2 cellular contexts compared by ENCODE assay signal in the genomic region with DNA sequence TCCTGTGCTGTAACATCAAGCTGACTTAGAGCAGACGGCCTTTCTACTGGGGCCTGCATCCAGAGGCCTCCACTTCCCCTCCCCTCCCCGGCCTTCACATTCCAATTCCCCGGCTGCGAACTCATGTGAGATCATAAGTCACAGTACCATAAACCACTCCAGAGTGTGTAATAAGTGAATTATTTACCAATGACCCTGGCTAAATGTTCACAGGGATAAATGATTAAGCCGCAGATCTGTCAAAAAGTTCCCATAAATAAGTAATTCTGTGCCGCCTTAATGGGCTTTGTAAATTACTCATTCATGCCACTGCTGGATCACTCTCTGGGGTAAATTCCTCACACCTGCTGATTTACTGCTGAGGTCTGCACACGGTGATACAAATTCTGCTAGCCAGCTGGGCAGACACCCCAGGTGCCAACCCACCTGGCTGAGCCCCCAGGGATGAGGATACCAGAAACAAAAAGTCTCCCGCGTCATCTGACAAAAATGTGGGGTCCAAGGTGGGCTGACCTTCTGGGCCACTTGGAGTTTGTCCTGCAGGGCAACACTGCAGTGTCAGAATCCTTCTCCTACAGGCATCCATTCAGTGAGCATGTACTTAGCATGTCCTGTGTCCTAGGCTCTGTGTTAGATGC.
A peak's percentile ranks its signal among the peaks of the same experiment; 100 is the strongest.
TF ChIP-seq lines count a peak whose summit lies in the region.

No MANE protein-coding gene starts in this region.

TF ChIP-seq in IMR-90, 13 proteins besides CTCF, POLR2A, EP300 and RAD21:
- TF ChIP-seq MAZ (IDR thresholded peaks at IDR 0.05; ENCODE audit: borderline replicate concordance, low read depth, low read length) = peak; percentile 54; the same call in 1 of the 2 replicates
- TF ChIP-seq, protein P1, sequence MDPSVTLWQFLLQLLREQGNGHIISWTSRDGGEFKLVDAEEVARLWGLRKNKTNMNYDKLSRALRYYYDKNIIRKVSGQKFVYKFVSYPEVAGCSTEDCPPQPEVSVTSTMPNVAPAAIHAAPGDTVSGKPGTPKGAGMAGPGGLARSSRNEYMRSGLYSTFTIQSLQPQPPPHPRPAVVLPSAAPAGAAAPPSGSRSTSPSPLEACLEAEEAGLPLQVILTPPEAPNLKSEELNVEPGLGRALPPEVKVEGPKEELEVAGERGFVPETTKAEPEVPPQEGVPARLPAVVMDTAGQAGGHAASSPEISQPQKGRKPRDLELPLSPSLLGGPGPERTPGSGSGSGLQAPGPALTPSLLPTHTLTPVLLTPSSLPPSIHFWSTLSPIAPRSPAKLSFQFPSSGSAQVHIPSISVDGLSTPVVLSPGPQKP (IDR thresholded peaks at IDR 0.05; ENCODE audit: borderline replicate concordance, low read depth, low read length) = no peak
- TF ChIP-seq CEBPB (IDR thresholded peaks at IDR 0.05; ENCODE audit: low read depth, low read length) = no peak
- TF ChIP-seq RCOR1 (IDR thresholded peaks at IDR 0.05; ENCODE audit: insufficient replicate concordance, low read length) = no peak
- peak; percentile 63 for TF ChIP-seq BHLHE40 (IDR thresholded peaks at IDR 0.05; ENCODE audit: low read depth, low read length)

TF ChIP-seq in H1, 55 proteins besides CTCF, POLR2A, EP300 and RAD21:
- no peak for TF ChIP-seq RBBP5 (IDR thresholded peaks at IDR 0.05; ENCODE audit: borderline replicate concordance, low read depth, low read length)
- no peak for TF ChIP-seq SIRT6 (IDR thresholded peaks at IDR 0.05; ENCODE audit: low read length)
- no peak for TF ChIP-seq YY1 (IDR thresholded peaks at IDR 0.05; ENCODE audit: low read depth, low read length)
- no peak for TF ChIP-seq BACH1 (IDR thresholded peaks at IDR 0.05; ENCODE audit: low read length)
- no peak for TF ChIP-seq JUN (IDR thresholded peaks at IDR 0.05; ENCODE audit: low read depth, low read length)
- TF ChIP-seq, protein P2, sequence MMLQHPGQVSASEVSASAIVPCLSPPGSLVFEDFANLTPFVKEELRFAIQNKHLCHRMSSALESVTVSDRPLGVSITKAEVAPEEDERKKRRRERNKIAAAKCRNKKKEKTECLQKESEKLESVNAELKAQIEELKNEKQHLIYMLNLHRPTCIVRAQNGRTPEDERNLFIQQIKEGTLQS (IDR thresholded peaks at IDR 0.05; ENCODE audit: insufficient read depth, low read depth, low read length) = no peak
- no peak for TF ChIP-seq RXRA (IDR thresholded peaks at IDR 0.05; ENCODE audit: insufficient read depth, low read depth, low read length)
- no peak for TF ChIP-seq ASH2L (IDR thresholded peaks at IDR 0.05; ENCODE audit: low read length)
- TF ChIP-seq MAFK (IDR thresholded peaks at IDR 0.05; ENCODE audit: low read depth, low read length) = no peak
- TF ChIP-seq TAF1 (IDR thresholded peaks at IDR 0.05; ENCODE audit: low read depth, low read length) = no peak
- TF ChIP-seq SP1 (IDR thresholded peaks at IDR 0.05; ENCODE audit: low read depth, low read length) = no peak
- TF ChIP-seq JUND (IDR thresholded peaks at IDR 0.05; ENCODE audit: low read length) = no peak
- no peak for TF ChIP-seq BRCA1 (IDR thresholded peaks at IDR 0.05; ENCODE audit: low read depth, low read length)
- TF ChIP-seq NRF1 (IDR thresholded peaks at IDR 0.05; ENCODE audit: low read depth, low read length) = no peak
- TF ChIP-seq GTF2F1 (IDR thresholded peaks at IDR 0.05; ENCODE audit: borderline replicate concordance, low read depth, low read length) = no peak
- no peak for TF ChIP-seq PHF8 (conservative IDR thresholded peaks at IDR 0.05; ENCODE audit: low read depth, low read length)
